ENCODE assay signal across 24 cellular contexts in genomic region chr16:87970206-87970605, GRCh38. TPM values are rescaled to one million over a fixed set of nuclear protein-coding genes. Genes with fewer than 3 reads are reported as not detected.
DNase-seq lines count a peak whose midpoint lies in the region; ATAC-seq, FAIRE-seq and TF ChIP-seq lines count a peak whose summit lies in the region.
"Had no signal": no experiment of that assay in that cellular context is flagged by ENCODE, and none has a peak within 500 bp of the region (broad histone marks: within the 10 kb centered on the region; RNA-seq: fewer than 3 reads in every experiment).

No MANE protein-coding gene starts in this region.

- H3K27me3 ChIP-seq in CD8-positive, alpha-beta T cell (ENCODE audit: insufficient read depth, low read length): no peaks in the 10 kb centered on the region
- H3K27me3 ChIP-seq: BLaER1 treated with 17β-estradiol and CSF1 and Interleukin-3, amounts not matched to agents 10 nM and 100 nM; hepatocyte; right atrium auricular region; upper lobe of right lung had no signal

- H3K36me3 ChIP-seq in CD8-positive, alpha-beta T cell (ENCODE audit: insufficient read depth, low read length): no peaks in the 10 kb centered on the region
- H3K36me3 ChIP-seq: upper lobe of right lung had no signal

- peaks cover 47% of the 10 kb centered on the region for H3K4me1 Mint-ChIP-seq in CD8-positive, alpha-beta T cell (ENCODE audit: low read depth)
- H3K4me1 Mint-ChIP-seq in nephron: peaks cover 12% of the 10 kb centered on the region

- peak overlapping the region; percentile 45 for H3K27ac Mint-ChIP-seq in CD8-positive, alpha-beta T cell
- peak overlapping the region in 2 of 3 experiments; percentile 80 to 88 for H3K27ac Mint-ChIP-seq in nephron
- H3K27ac Mint-ChIP-seq: activated CD4-positive, alpha-beta T cell treated with anti-CD3 and anti-CD28 coated beads, Interleukin-2, amount 10 ng/mL, durations not matched to agents 24 days and 14 days; GM23338 had no signal

- peaks cover 15% of the 10 kb centered on the region for H3K4me1 ChIP-seq in CD8-positive, alpha-beta T cell (ENCODE audit: insufficient read depth, low read length)

- ATAC-seq in CD8-positive, alpha-beta T cell: no peak
- ATAC-seq: GM23338, PC-3, upper lobe of right lung had no signal

- no peaks in the 10 kb centered on the region for H3K9me3 ChIP-seq in CD8-positive, alpha-beta T cell (ENCODE audit: low read length)

- POLR2A ChIA-PET in CD8-positive, alpha-beta T cell (lab: Charles Lee): no interaction called here

- no peak overlapping the region for H3K27ac ChIP-seq in CD8-positive, alpha-beta T cell (ENCODE audit: low read depth, low read length)
- H3K27ac ChIP-seq: BLaER1 treated with 17β-estradiol and CSF1 and Interleukin-3, amounts not matched to agents 10 nM and 100 nM; hepatocyte; right atrium auricular region; upper lobe of right lung had no signal

- H3K4me3 ChIP-seq in CD8-positive, alpha-beta T cell (ENCODE audit: low read depth, low read length): no peak overlapping the region
- H3K4me3 ChIP-seq in epithelial cell of esophagus (ENCODE audit: low read length): no peak overlapping the region
- H3K4me3 ChIP-seq: BLaER1 treated with 17β-estradiol and CSF1 and Interleukin-3, amounts not matched to agents 10 nM and 100 nM; GM23338; hepatocyte; lung; right atrium auricular region; upper lobe of right lung had no signal

- no peaks in the 10 kb centered on the region for H3K27me3 Mint-ChIP-seq in CD8-positive, alpha-beta T cell (ENCODE audit: low read depth)
- H3K27me3 Mint-ChIP-seq in nephron (ENCODE audit: low read depth): no peaks in the 10 kb centered on the region
- H3K27me3 Mint-ChIP-seq: activated CD4-positive, alpha-beta T cell treated with anti-CD3 and anti-CD28 coated beads, Interleukin-2, amount 10 ng/mL, durations not matched to agents 24 days and 14 days had no signal

- no peak for DNase-seq in CD8-positive, alpha-beta T cell
- DNase-seq in M059J (ENCODE audit: low read depth) (peak; percentile 56), epithelial cell of esophagus (ENCODE audit: low read depth) (peak; percentile 60), NCI-H2171 treated with DMSO at 0.1 percent for 48 hours (lab: John Stamatoyannopoulos, UW) (no peak), NCI-H1105 (lab: John Stamatoyannopoulos, UW) (no peak), HTR-8/SVneo (ENCODE audit: insufficient read length, low spot score) (no peak)
- DNase-seq: activated CD4-positive, alpha-beta T cell treated with anti-CD3 and anti-CD28 coated beads, Interleukin-2, amount 10 ng/mL, durations not matched to agents 24 days and 14 days; amygdala; cerebellar nuclear complex; effector memory CD4-positive, alpha-beta T cell; foreskin melanocyte; GDM1; NCI-H2227 treated with DMSO at 0.1 percent for 48 hours; PC-3; upper lobe of right lung had no signal

- H3K9me3 Mint-ChIP-seq in CD8-positive, alpha-beta T cell: peaks cover 8% of the 10 kb centered on the region
- peaks cover 33% of the 10 kb centered on the region for H3K9me3 Mint-ChIP-seq in nephron

- intact Hi-C loops in CD8-positive, alpha-beta T cell (cut with DNase I, micrococcal nuclease): no loop called here

- CTCF ChIA-PET in CD8-positive, alpha-beta T cell (lab: Charles Lee): no interaction called here

- peaks cover 48% of the 10 kb centered on the region for H3K36me3 Mint-ChIP-seq in CD8-positive, alpha-beta T cell
- peaks cover 57% of the 10 kb centered on the region for H3K36me3 Mint-ChIP-seq in nephron (ENCODE audit: low read depth)

- no peak overlapping the region for H3K4me3 Mint-ChIP-seq in CD8-positive, alpha-beta T cell
- no peak overlapping the region for H3K4me3 Mint-ChIP-seq in nephron
- H3K4me3 Mint-ChIP-seq: activated CD4-positive, alpha-beta T cell treated with anti-CD3 and anti-CD28 coated beads, Interleukin-2, amount 10 ng/mL, durations not matched to agents 24 days and 14 days; GM23338 had no signal

- no peak for TF ChIP-seq CTCF in CD8-positive, alpha-beta T cell (IDR thresholded peaks at IDR 0.05)
- TF ChIP-seq CTCF in epithelial cell of esophagus (IDR thresholded peaks at IDR 0.05; ENCODE audit: insufficient read depth, low read depth, low read length, missing control alignments) (no peak), nephron (IDR thresholded peaks at IDR 0.05; ENCODE audit: unreplicated experiment in 3 of 3) (no peak)

- FAIRE-seq in HTR-8/SVneo (lab: Jason Lieb, UNC): no peak
- FAIRE-seq: GM19239 had no signal

RNA-seq across cellular contexts. Expression of gene BANP, which starts 19.0 kb away (rescaled TPM):
- total RNA-seq in CD8-positive, alpha-beta T cell: 10 to 100 TPM; 55.3 to 60.6 TPM
- total RNA-seq in M059J (2014; rRNA removed; shearing (Covaris generic)): 14.6 and 17.3 TPM in 2 replicates

RNA-seq across cellular contexts. Expression of gene CA5A, which starts 33.9 kb away (rescaled TPM):
- not detected for total RNA-seq in CD8-positive, alpha-beta T cell
- total RNA-seq in M059J (2014; rRNA removed; shearing (Covaris generic)): not detected in 2 replicates
- total RNA-seq: activated CD4-positive, alpha-beta T cell treated with anti-CD3 and anti-CD28 coated beads, Interleukin-2, amount 10 ng/mL, durations not matched to agents 24 days and 14 days; GM23338; PC-3; right atrium auricular region; subcutaneous adipose tissue; T-helper 1 cell treated with Interleukin-12 subunit alpha and Interleukin-12 subunit beta and Interleukin-4 antibody, amounts not matched to agents 30 ng/mL and 1 ng/mL, for 36 hours; upper lobe of right lung had no signal

Comparison
In these comparisons a context has a peak if more than half of its experiments do, and no peak if none do; other contexts are left out.
1. DNase-seq: peak in M059J (single experiment) and epithelial cell of esophagus (single experiment); none in CD8-positive, alpha-beta T cell (0 of 7), NCI-H2171 treated with DMSO at 0.1 percent for 48 hours (single experiment), NCI-H1105 (single experiment) and HTR-8/SVneo (single experiment).